In the genomic region with DNA sequence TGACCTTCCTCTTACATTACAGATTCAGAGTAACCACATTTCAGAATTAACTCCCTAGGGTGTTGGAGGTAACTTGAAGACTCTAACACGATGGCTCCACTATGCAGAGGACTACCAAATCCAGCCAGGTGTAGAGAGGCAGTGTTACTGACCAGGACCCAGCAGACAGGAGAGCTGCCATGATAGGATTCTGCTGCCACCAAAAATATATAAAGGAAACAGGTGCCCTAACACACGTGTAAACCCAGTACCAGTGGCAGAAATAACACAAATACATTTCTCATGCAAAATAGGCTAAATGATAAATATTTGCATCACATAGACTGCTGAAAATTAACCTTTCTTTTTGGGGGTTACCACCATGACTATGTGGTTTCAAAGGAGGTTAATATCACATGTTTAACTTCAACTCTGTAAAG, we compare ENCODE assay signal across 13 cellular contexts. TPM values are rescaled to one million over a fixed set of nuclear protein-coding genes. Genes with fewer than 3 reads are reported as not detected.
A peak's percentile ranks its signal among the peaks of the same experiment; 100 is the strongest.
DNase-seq lines count a peak whose midpoint lies in the region; ATAC-seq and TF ChIP-seq lines count a peak whose summit lies in the region.
"Had no signal": no experiment of that assay in that cellular context is flagged by ENCODE, and none has a peak within 500 bp of the region (broad histone marks: within the 10 kb centered on the region; RNA-seq: fewer than 3 reads in every experiment).

No MANE protein-coding gene starts in this region.

- peak; percentile 58 for ATAC-seq in GM19351 (IDR thresholded peaks at IDR 0.05; ENCODE audit: unreplicated experiment)
- peak; percentile 71 for ATAC-seq in HG02798 (IDR thresholded peaks at IDR 0.05; ENCODE audit: poor library complexity, unreplicated experiment)
- peak; percentile 46 for ATAC-seq in HG03521 (IDR thresholded peaks at IDR 0.05; ENCODE audit: unreplicated experiment)
- ATAC-seq: Right ventricle myocardium inferior had no signal

- intact Hi-C loops in sigmoid colon (cut with DNase I), result no loop called here

- DNase-seq in sigmoid colon (no peak), medulla oblongata (ENCODE audit: extremely low spot score) (no peak), HuH-7.5 (ENCODE audit: low spot score) (no peak), GM13976 (ENCODE audit: low spot score) (no peak)
- DNase-seq: activated CD8-positive, alpha-beta memory T cell treated with anti-CD3 and anti-CD28 coated beads, Interleukin-2, amount 50 U/mL, for 48 hours; amygdala had no signal

- H3K9me3 ChIP-seq in DOHH2 (ENCODE audit: control insufficient read depth, insufficient read depth, low read length), result no peaks in the 10 kb centered on the region
- H3K9me3 ChIP-seq in sigmoid colon, result no peaks in the 10 kb centered on the region

- H3K36me3 ChIP-seq in DOHH2 (ENCODE audit: control insufficient read depth, low read length), result peaks cover 60% of the 10 kb centered on the region
- H3K36me3 ChIP-seq in sigmoid colon, result peaks cover 5 to 20% (median 8%) of the 10 kb centered on the region in 4 donors

- H3K4me3 ChIP-seq in DOHH2 (ENCODE audit: low read length) (peak overlapping the region; percentile 32), sigmoid colon (no peak overlapping the region)
- H3K4me3 ChIP-seq: skin epidermis had no signal

- H3K4me2 ChIP-seq in DOHH2 (ENCODE audit: low read length), result peak overlapping the region; percentile 41

- H3K27ac ChIP-seq in DOHH2 (ENCODE audit: low read depth, low read length) (peak overlapping the region; percentile 75), sigmoid colon (no peak overlapping the region)
- H3K27ac ChIP-seq: HL-60, skin epidermis had no signal

- TF ChIP-seq EP300 in sigmoid colon (IDR thresholded peaks at IDR 0.05), result no peak

- peaks cover 80% of the 10 kb centered on the region for H3K4me1 ChIP-seq in DOHH2 (ENCODE audit: control insufficient read depth, low read length)
- peaks cover 0 to under 1% (median under 1%) of the 10 kb centered on the region in 4 donors for H3K4me1 ChIP-seq in sigmoid colon

- H3K9me2 ChIP-seq in DOHH2 (replicated peaks; ENCODE audit: control insufficient read depth, low read length), result no peaks in the 10 kb centered on the region

- WGBS in sigmoid colon, 2 donors, result 59 to 72% methylated on average over 2 of the region's 2 CpGs

- in situ Hi-C loops in GM13976 (cut with MboI; ENCODE audit: low sequenced_read_pairs, unreplicated experiment), result no loop called here

- H3K79me2 ChIP-seq in DOHH2 (ENCODE audit: control insufficient read depth, low read length), result peaks cover 53% of the 10 kb centered on the region

- TF ChIP-seq CTCF in DOHH2 (IDR thresholded peaks at IDR 0.05; ENCODE audit: low read depth, low read length, poor library complexity, severe bottlenecking) (no peak), sigmoid colon (IDR thresholded peaks at IDR 0.05) (no peak), GM13976 (IDR thresholded peaks at IDR 0.05; ENCODE audit: borderline replicate concordance, control extremely low read depth, extremely low read depth, insufficient read depth, missing control alignments) (no peak)

- peaks cover 7% of the 10 kb centered on the region; the same call in 1 of the 2 replicates for H3F3A ChIP-seq in DOHH2 (ENCODE audit: control insufficient read depth, insufficient read depth)

- no peaks in the 10 kb centered on the region for H4K20me1 ChIP-seq in DOHH2 (ENCODE audit: control insufficient read depth, insufficient read depth, low read depth, low read length)

- TF ChIP-seq POLR2A in sigmoid colon (IDR thresholded peaks at IDR 0.05), result no peak

- H3K27me3 ChIP-seq in DOHH2 (ENCODE audit: control insufficient read depth, low read length), result no peaks in the 10 kb centered on the region
- H3K27me3 ChIP-seq in sigmoid colon, result no peaks in the 10 kb centered on the region

RNA-seq across cellular contexts. Expression of a gene that starts 7.0 kb away (rescaled TPM):
- 10 to 100 TPM in 3 of 4 donors, 1 to 10 TPM in 1; 9.9 to 16.1 (median 13.4) TPM for total RNA-seq in sigmoid colon
- 1 to 10 TPM; 5.3 to 8.8 (median 7.8) TPM for polyA plus RNA-seq in sigmoid colon
